Comparison of ENCODE assay signal across 8 cellular contexts in genomic region chr2:17171446-17172049, GRCh38.
A peak's percentile ranks its signal among the peaks of the same experiment; 100 is the strongest.
DNase-seq lines count a peak whose midpoint lies in the region; ATAC-seq lines count a peak whose summit lies in the region.

No MANE protein-coding gene starts in this region.

- DNase-seq in DMS53 treated with DMSO at 0.1 percent for 48 hours (lab: John Stamatoyannopoulos, UW; ENCODE audit: unreplicated experiment) (peak; percentile 49), amniotic stem cell (lab: John Stamatoyannopoulos, UW) (peak; percentile 23), islet precursor cell (peak; percentile 86), activated gamma-delta T cell (lab: John Stamatoyannopoulos, UW) (no peak)
- DNase-seq in central memory CD4-positive, alpha-beta T cell, result no peak
- DNase-seq in activated CD8-positive, alpha-beta memory T cell treated with anti-CD3 and anti-CD28 coated beads, Interleukin-2, amount 50 U/mL, for 4 hours, result no peak

- ATAC-seq in GM21360 (IDR thresholded peaks at IDR 0.05; ENCODE audit: unreplicated experiment) (peak; percentile 94), HG03558 (IDR thresholded peaks at IDR 0.05; ENCODE audit: extremely low read depth, unreplicated experiment) (peak; percentile 70)

Comparison
In these comparisons a context has a peak if more than half of its experiments do, and no peak if none do; other contexts are left out.
1. DNase-seq: peak in DMS53 treated with DMSO at 0.1 percent for 48 hours (single experiment), amniotic stem cell (single experiment) and islet precursor cell (single experiment); none in central memory CD4-positive, alpha-beta T cell (single experiment), activated CD8-positive, alpha-beta memory T cell treated with anti-CD3 and anti-CD28 coated beads, Interleukin-2, amount 50 U/mL, for 4 hours (single experiment) and activated gamma-delta T cell (single experiment).